ENCODE assay signal across 8 cellular contexts in genomic region chr19:36014029-36014924, GRCh38.
DNase-seq lines count a peak whose midpoint lies in the region; ATAC-seq, FAIRE-seq and TF ChIP-seq lines count a peak whose summit lies in the region.

Gene ALKBH6 (minus strand): TSS chr19:36014213. CDS start chr19:36013397, 816 bp downstream.

- ATAC-seq in GM19025 (IDR thresholded peaks at IDR 0.05; ENCODE audit: low read depth, unreplicated experiment) (peak; percentile 95), HG03342 (IDR thresholded peaks at IDR 0.05; ENCODE audit: unreplicated experiment) (peak; percentile 94)

- DNase-seq in AG09309 (ENCODE audit: low read depth), result peak; percentile 89
- DNase-seq in NCI-H446 (lab: John Stamatoyannopoulos, UW), result peak; percentile 98 to 99
- peak; percentile 99 for DNase-seq in activated CD4-positive, CD25-positive, alpha-beta regulatory T cell treated with anti-CD3 and anti-CD28 coated beads, Interleukin-2, amount 50 U/mL, for 16 hours (ENCODE audit: low read depth, low spot score)
- peak; percentile 100 for DNase-seq in cerebellar cortex (ENCODE audit: low spot score)
- DNase-seq in stimulated activated CD4-positive, alpha-beta T cell treated with anti-CD3 and anti-CD28 coated beads, Interleukin-12 subunit alpha, Interleukin-12 subunit beta, amount 100 ng/mL, for 4 hours, result peak; percentile 99

- peak; percentile 89 for FAIRE-seq in islet of Langerhans (lab: Jason Lieb, UNC)

- no peak for TF ChIP-seq CTCF in AG09309 (IDR thresholded peaks at IDR 0.05; ENCODE audit: control insufficient read depth, insufficient read depth, low read depth, low read length, missing control alignments)

- peak within 1 kb of the TSS; percentile 83 for H3K4me3 ChIP-seq in AG09309 (ENCODE audit: control insufficient read depth, low read depth, low read length)

Comparison
In these comparisons a context has a peak if more than half of its experiments do, and no peak if none do; other contexts are left out.
1. Peak in every context shown above with its lines: DNase-seq, ATAC-seq and H3K4me3 ChIP-seq.